ENCODE assay signal across 1 cellular context in genomic region chr3:9901967-9902366, GRCh38.
TF ChIP-seq lines count a peak whose summit lies in the region.

No MANE protein-coding gene starts in this region.

TF ChIP-seq in H1, 55 proteins besides CTCF, POLR2A, EP300 and RAD21:
- no peak for TF ChIP-seq ASH2L (IDR thresholded peaks at IDR 0.05; ENCODE audit: low read length)
- TF ChIP-seq TBP (IDR thresholded peaks at IDR 0.05; ENCODE audit: low read depth, low read length): no peak
- TF ChIP-seq KDM1A (IDR thresholded peaks at IDR 0.05; ENCODE audit: borderline replicate concordance, low read length): no peak
- no peak for TF ChIP-seq NRF1 (IDR thresholded peaks at IDR 0.05; ENCODE audit: low read depth, low read length)
- TF ChIP-seq CHD7 (IDR thresholded peaks at IDR 0.05; ENCODE audit: insufficient replicate concordance, low read length): no peak
- TF ChIP-seq KDM5A (IDR thresholded peaks at IDR 0.05; ENCODE audit: low read length): no peak
- no peak for TF ChIP-seq SP2 (IDR thresholded peaks at IDR 0.05; ENCODE audit: low read length)
